ENCODE assay signal across 20 cellular contexts in the genomic region with DNA sequence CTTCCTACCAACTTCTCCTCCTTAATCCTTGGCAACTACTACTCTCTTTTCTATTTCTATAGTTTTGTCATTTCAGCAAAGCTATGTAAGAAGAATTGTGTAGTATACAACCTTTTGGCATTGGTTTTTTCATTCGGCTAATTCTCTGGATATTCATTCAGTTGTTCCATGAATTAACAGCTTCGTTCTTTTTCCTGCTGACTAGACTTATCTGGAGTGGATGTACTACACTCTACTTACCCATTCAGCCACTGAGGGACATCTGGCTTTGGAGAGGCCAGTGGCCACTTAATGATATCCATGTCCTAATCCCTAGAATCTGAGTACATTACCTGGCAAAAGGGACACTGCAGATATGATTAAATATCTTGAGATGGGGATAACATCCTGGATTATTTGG.
DNase-seq lines count a peak whose midpoint lies in the region; ATAC-seq, FAIRE-seq and TF ChIP-seq lines count a peak whose summit lies in the region.
"Had no signal": no experiment of that assay in that cellular context is flagged by ENCODE, and none has a peak within 500 bp of the region (broad histone marks: within the 10 kb centered on the region; RNA-seq: fewer than 3 reads in every experiment).

No MANE protein-coding gene starts in this region.

- H3K27ac ChIP-seq in A549: no peak overlapping the region
- H3K27ac ChIP-seq in K562 (ENCODE audit: extremely low read depth, low read depth, low read length): no peak overlapping the region
- H3K27ac ChIP-seq: BLaER1 treated with 17β-estradiol and CSF1 and Interleukin-3, amounts not matched to agents 10 nM and 100 nM; C4-2B had no signal

- 0 out of 2 replicates have a peak overlapping the region, but pooled peaks have one; percentile 17 for H2AFZ ChIP-seq in K562 (ENCODE audit: low read depth, low read length)

- no TSS peak for BruUV-seq in K562 (replicated peaks; lab: Mats Ljungman, UMichigan)

- H3K4me1 ChIP-seq in A549: no peaks in the 10 kb centered on the region
- H3K4me1 ChIP-seq in K562 (replicated peaks in 1 of 2; ENCODE audit: control insufficient read depth in 2 of 2, insufficient read depth in 2 of 2, low read length in 2 of 2): peaks cover 6 to 33% of the 10 kb centered on the region in 2 experiments
- H3K4me1 ChIP-seq: BLaER1 treated with 17β-estradiol and CSF1 and Interleukin-3, amounts not matched to agents 10 nM and 100 nM had no signal

- peaks cover 4% of the 10 kb centered on the region; the same call in 1 of the 3 replicates for H3K36me3 ChIP-seq in K562 (ENCODE audit: control insufficient read depth, insufficient read depth, low read length)
- H3K36me3 ChIP-seq: BLaER1 treated with 17β-estradiol and CSF1 and Interleukin-3, amounts not matched to agents 10 nM and 100 nM had no signal

- H3K4me2 ChIP-seq in A549: no peak overlapping the region
- H3K4me2 ChIP-seq in K562 (ENCODE audit: insufficient read depth, low read length): no peak overlapping the region
- H3K4me2 ChIP-seq: BLaER1 treated with 17β-estradiol and CSF1 and Interleukin-3, amounts not matched to agents 10 nM and 100 nM had no signal

- no peaks in the 10 kb centered on the region for H3K79me2 ChIP-seq in K562 (ENCODE audit: control insufficient read depth, insufficient read depth, low read length)

- in situ Hi-C loops in K562 (cut with MboI): loop anchor here (25.0 kb wide), 1 partner anchor 1263 kb away; a partner anchor contains a TSS

- CTCF ChIA-PET in A549 (lab: Yijun Ruan, JAX) (no interaction called here), K562 (lab: Yijun Ruan, JAX; ENCODE audit: low intra/inter-chr PET ratio) (no interaction called here)

- DNase-seq in A549 (ENCODE audit: low read depth in 1 of 2, low spot score in 1 of 2) (no peak), HTR-8/SVneo (ENCODE audit: insufficient read length, low spot score) (no peak), K562 (ENCODE audit: extremely low read depth in 1 of 4, low spot score in 3 of 4) (no peak), SHP77 treated with DMSO at 0.1 percent for 48 hours (lab: John Stamatoyannopoulos, UW) (no peak)
- DNase-seq: 8988T; AML-193; Caco-2; Calu3; CD4-positive, alpha-beta T cell; CD8-positive, alpha-beta T cell; DMS79 treated with DMSO at 0.1 percent for 48 hours; GF-D8 had no signal

- TF ChIP-seq POLR2A in A549 (IDR thresholded peaks at IDR 0.05; ENCODE audit: low read length) (no peak), K562 (conservative IDR thresholded peaks at IDR 0.05) (no peak)

- no peak for TF ChIP-seq EP300 in A549 (IDR thresholded peaks at IDR 0.05)
- TF ChIP-seq EP300 in K562 (IDR thresholded peaks at IDR 0.05; ENCODE audit: low read length): no peak

- no peak for TF ChIP-seq RAD21 in A549 (conservative IDR thresholded peaks at IDR 0.05 in 1 of 2, IDR thresholded peaks at IDR 0.05 in 1 of 2)
- TF ChIP-seq RAD21 in K562 (CRISPR knock-in tag; conservative IDR thresholded peaks at IDR 0.05 in 1 of 2, IDR thresholded peaks at IDR 0.05 in 1 of 2): no peak

- no peaks in the 10 kb centered on the region for H3K27me3 ChIP-seq in K562 (ENCODE audit: control insufficient read depth in 2 of 2, insufficient read depth in 2 of 2, low read length in 2 of 2)
- H3K27me3 ChIP-seq: BLaER1 treated with 17β-estradiol and CSF1 and Interleukin-3, amounts not matched to agents 10 nM and 100 nM had no signal

- no peak overlapping the region for H3K9ac ChIP-seq in K562 (ENCODE audit: insufficient read depth in 1 of 2, low read depth in 2 of 2, low read length in 2 of 2)
- H3K9ac ChIP-seq: BLaER1 treated with 17β-estradiol and CSF1 and Interleukin-3, amounts not matched to agents 10 nM and 100 nM had no signal

- H3K9me1 ChIP-seq in K562 (ENCODE audit: control insufficient read depth, insufficient read depth, low read length): no peaks in the 10 kb centered on the region

- no peaks in the 10 kb centered on the region for H3K9me3 ChIP-seq in A549
- H3K9me3 ChIP-seq in K562 (replicated peaks; ENCODE audit: control insufficient read depth, insufficient read depth, low read depth, low read length): peaks cover 9% of the 10 kb centered on the region
- H3K9me3 ChIP-seq: BLaER1 treated with 17β-estradiol and CSF1 and Interleukin-3, amounts not matched to agents 10 nM and 100 nM had no signal

- TF ChIP-seq CTCF in A549 (IDR thresholded peaks at IDR 0.05) (no peak), K562 (IDR thresholded peaks at IDR 0.05 in 2 of 3, conservative IDR thresholded peaks at IDR 0.05 in 1 of 3; ENCODE audit: insufficient read depth in 2 of 3, low read depth in 1 of 3, low read length in 3 of 3) (no peak)

- ATAC-seq in A549 (no peak), K562 (no peak), HG03039 (IDR thresholded peaks at IDR 0.05; ENCODE audit: unreplicated experiment) (no peak)
- ATAC-seq: CD8-positive, alpha-beta T cell had no signal

- FAIRE-seq in A549 (lab: Jason Lieb, UNC) (no peak), HTR-8/SVneo (lab: Jason Lieb, UNC) (peak; percentile 42), K562 (lab: Jason Lieb, UNC) (no peak)
- FAIRE-seq: A204.1, D721Med, G401.6, GM12891, GM19239 had no signal

- no peak overlapping the region for H3K4me3 ChIP-seq in A549
- no peak overlapping the region for H3K4me3 ChIP-seq in K562
- H3K4me3 ChIP-seq: BLaER1 treated with 17β-estradiol and CSF1 and Interleukin-3, amounts not matched to agents 10 nM and 100 nM had no signal

- H4K20me1 ChIP-seq in K562 (replicated peaks; ENCODE audit: control insufficient read depth, insufficient read depth, low read length): no peaks in the 10 kb centered on the region
- H4K20me1 ChIP-seq: BLaER1 treated with 17β-estradiol and CSF1 and Interleukin-3, amounts not matched to agents 10 nM and 100 nM had no signal

- 2% methylated on average over 2 of the region's 2 CpGs for WGBS in A549 (ENCODE audit: missing lambda C conversion rate)
- 52% methylated on average over 2 of the region's 2 CpGs for WGBS in K562 (ENCODE audit: insufficient coverage, low coverage, missing lambda C conversion rate)

- POLR2A ChIA-PET in A549 (lab: Yijun Ruan, JAX): no interaction called here
- POLR2A ChIA-PET in K562 (lab: Yijun Ruan, JAX): no interaction called here

- intact Hi-C loops in K562 (cut with micrococcal nuclease): no loop called here

TF ChIP-seq in A549, 52 proteins besides CTCF, POLR2A, EP300 and RAD21:
- TF ChIP-seq, protein P1, sequence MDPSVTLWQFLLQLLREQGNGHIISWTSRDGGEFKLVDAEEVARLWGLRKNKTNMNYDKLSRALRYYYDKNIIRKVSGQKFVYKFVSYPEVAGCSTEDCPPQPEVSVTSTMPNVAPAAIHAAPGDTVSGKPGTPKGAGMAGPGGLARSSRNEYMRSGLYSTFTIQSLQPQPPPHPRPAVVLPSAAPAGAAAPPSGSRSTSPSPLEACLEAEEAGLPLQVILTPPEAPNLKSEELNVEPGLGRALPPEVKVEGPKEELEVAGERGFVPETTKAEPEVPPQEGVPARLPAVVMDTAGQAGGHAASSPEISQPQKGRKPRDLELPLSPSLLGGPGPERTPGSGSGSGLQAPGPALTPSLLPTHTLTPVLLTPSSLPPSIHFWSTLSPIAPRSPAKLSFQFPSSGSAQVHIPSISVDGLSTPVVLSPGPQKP (IDR thresholded peaks at IDR 0.05; ENCODE audit: low read depth, low read length): no peak
- peak; percentile 27 for TF ChIP-seq MAFK (IDR thresholded peaks at IDR 0.05; ENCODE audit: partially characterized antibody)

TF ChIP-seq in K562, 482 proteins besides CTCF, POLR2A, EP300 and RAD21:
- TF ChIP-seq, protein P2, sequence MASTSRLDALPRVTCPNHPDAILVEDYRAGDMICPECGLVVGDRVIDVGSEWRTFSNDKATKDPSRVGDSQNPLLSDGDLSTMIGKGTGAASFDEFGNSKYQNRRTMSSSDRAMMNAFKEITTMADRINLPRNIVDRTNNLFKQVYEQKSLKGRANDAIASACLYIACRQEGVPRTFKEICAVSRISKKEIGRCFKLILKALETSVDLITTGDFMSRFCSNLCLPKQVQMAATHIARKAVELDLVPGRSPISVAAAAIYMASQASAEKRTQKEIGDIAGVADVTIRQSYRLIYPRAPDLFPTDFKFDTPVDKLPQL (IDR thresholded peaks at IDR 0.05; ENCODE audit: extremely low read depth, insufficient read length): no peak
- TF ChIP-seq C11orf30 (IDR thresholded peaks at IDR 0.05; ENCODE audit: low read depth) (peak; percentile 30; the same call in 1 of the 2 replicates), ZNF316 (IDR thresholded peaks at IDR 0.05) (peak; percentile 75)
